1 cellular context compared by ENCODE assay signal in genomic region chr20:51767018-51767866, GRCh38.
A peak's percentile ranks its signal among the peaks of the same experiment; 100 is the strongest.
TF ChIP-seq lines count a peak whose summit lies in the region.

No MANE protein-coding gene starts in this region.

TF ChIP-seq in HEK293, 187 proteins besides CTCF, POLR2A, EP300 and RAD21 (continued from another document and continues in another):
- TF ChIP-seq ZBTB49 (tag by site-specific recombination; IDR thresholded peaks at IDR 0.05; ENCODE audit: low read depth) = no peak
- TF ChIP-seq ZNF704 (tag by site-specific recombination; IDR thresholded peaks at IDR 0.05) = no peak
- TF ChIP-seq ZNF266 (tag by site-specific recombination; IDR thresholded peaks at IDR 0.05; ENCODE audit: low read depth) = no peak
- no peak for TF ChIP-seq ZNF544 (tag by site-specific recombination; IDR thresholded peaks at IDR 0.05)
- TF ChIP-seq ZNF426 (tag by site-specific recombination; IDR thresholded peaks at IDR 0.05) = no peak
- no peak for TF ChIP-seq ZNF510 (tag by site-specific recombination; IDR thresholded peaks at IDR 0.05; ENCODE audit: insufficient replicate concordance)
- no peak for TF ChIP-seq ZSCAN5A (tag by site-specific recombination; IDR thresholded peaks at IDR 0.05)
- TF ChIP-seq ZNF26 (tag by site-specific recombination; IDR thresholded peaks at IDR 0.05) = no peak
- no peak for TF ChIP-seq ZNF610 (tag by site-specific recombination; IDR thresholded peaks at IDR 0.05; ENCODE audit: borderline replicate concordance)
- TF ChIP-seq GLI2 (tag by site-specific recombination; IDR thresholded peaks at IDR 0.05; ENCODE audit: borderline replicate concordance, low read depth) = no peak
- TF ChIP-seq ZNF792 (tag by site-specific recombination; IDR thresholded peaks at IDR 0.05) = no peak
- peak; percentile 87 for TF ChIP-seq PRDM10 (tag by site-specific recombination; IDR thresholded peaks at IDR 0.05)
- no peak for TF ChIP-seq SCRT1 (tag by site-specific recombination; IDR thresholded peaks at IDR 0.05; ENCODE audit: borderline replicate concordance)
- no peak for TF ChIP-seq GLI4 (tag by site-specific recombination; IDR thresholded peaks at IDR 0.05)
- TF ChIP-seq ZNF473 (tag by site-specific recombination; IDR thresholded peaks at IDR 0.05) = no peak
- no peak for TF ChIP-seq ZNF433 (tag by site-specific recombination; IDR thresholded peaks at IDR 0.05; ENCODE audit: low read depth)
- TF ChIP-seq ZSCAN30 (tag by site-specific recombination; IDR thresholded peaks at IDR 0.05) = 0 out of 2 replicates have a peak, but pooled peaks have one; percentile 14
- TF ChIP-seq KLF7 (tag by site-specific recombination; IDR thresholded peaks at IDR 0.05; ENCODE audit: borderline replicate concordance) = 0 out of 2 replicates have a peak, but pooled peaks have one; percentile 10
- TF ChIP-seq KLF1 (tag by site-specific recombination; IDR thresholded peaks at IDR 0.05) = peak; percentile 28; the same call in 1 of the 2 replicates
- TF ChIP-seq ZNF791 (tag by site-specific recombination; IDR thresholded peaks at IDR 0.05) = no peak
- no peak for TF ChIP-seq ZFP41 (tag by site-specific recombination; IDR thresholded peaks at IDR 0.05; ENCODE audit: borderline replicate concordance)
- no peak for TF ChIP-seq ZNF626 (tag by site-specific recombination; IDR thresholded peaks at IDR 0.05)
- TF ChIP-seq ZNF621 (tag by site-specific recombination; IDR thresholded peaks at IDR 0.05) = no peak
- TF ChIP-seq ZBTB8A (tag by site-specific recombination; IDR thresholded peaks at IDR 0.05) = peak; percentile 99
- TF ChIP-seq ZSCAN16 (tag by site-specific recombination; IDR thresholded peaks at IDR 0.05) = 0 out of 2 replicates have a peak, but pooled peaks have one; percentile 27
- TF ChIP-seq BCL6B (tag by site-specific recombination; IDR thresholded peaks at IDR 0.05) = no peak
- no peak for TF ChIP-seq MZF1 (tag by site-specific recombination; IDR thresholded peaks at IDR 0.05; ENCODE audit: borderline replicate concordance)
- no peak for TF ChIP-seq ZNF132 (tag by site-specific recombination; IDR thresholded peaks at IDR 0.05; ENCODE audit: borderline replicate concordance)
- TF ChIP-seq ZNF701 (tag by site-specific recombination; IDR thresholded peaks at IDR 0.05) = no peak
- no peak for TF ChIP-seq ZNF658 (tag by site-specific recombination; IDR thresholded peaks at IDR 0.05)
- peak; percentile 43 for TF ChIP-seq ZBTB26 (tag by site-specific recombination; optimal IDR thresholded peaks at IDR 0.05)
- no peak for TF ChIP-seq ZNF140 (tag by site-specific recombination; IDR thresholded peaks at IDR 0.05)
- TF ChIP-seq ZNF747 (tag by site-specific recombination; IDR thresholded peaks at IDR 0.05) = no peak
- TF ChIP-seq ZNF561 (tag by site-specific recombination; IDR thresholded peaks at IDR 0.05; ENCODE audit: borderline replicate concordance) = peak; percentile 58
- TF ChIP-seq ZIC2 (tag by site-specific recombination; IDR thresholded peaks at IDR 0.05) = peak; percentile 85
- TF ChIP-seq ZBTB11 (tag by site-specific recombination; conservative IDR thresholded peaks at IDR 0.05; ENCODE audit: low read depth) = 0 out of 2 replicates have a peak, but pooled peaks have one; percentile 19
- TF ChIP-seq SETDB1 (IDR thresholded peaks at IDR 0.05; ENCODE audit: insufficient read length, low read length) = no peak
- no peak for TF ChIP-seq ZNF18 (tag by site-specific recombination; IDR thresholded peaks at IDR 0.05)
- TF ChIP-seq ZNF629 (tag by site-specific recombination; IDR thresholded peaks at IDR 0.05) = no peak
- no peak for TF ChIP-seq ZNF548 (tag by site-specific recombination; IDR thresholded peaks at IDR 0.05)
- TF ChIP-seq ZNF423 (tag by site-specific recombination; IDR thresholded peaks at IDR 0.05) = peak; percentile 92
- no peak for TF ChIP-seq ZNF585B (tag by site-specific recombination; IDR thresholded peaks at IDR 0.05)
- TF ChIP-seq ZNF571 (tag by site-specific recombination; IDR thresholded peaks at IDR 0.05) = no peak
- no peak for TF ChIP-seq WT1 (tag by site-specific recombination; IDR thresholded peaks at IDR 0.05)
- no peak for TF ChIP-seq OVOL3 (tag by site-specific recombination; IDR thresholded peaks at IDR 0.05)
